Comparison of ENCODE assay signal across 18 cellular contexts in the genomic region with DNA sequence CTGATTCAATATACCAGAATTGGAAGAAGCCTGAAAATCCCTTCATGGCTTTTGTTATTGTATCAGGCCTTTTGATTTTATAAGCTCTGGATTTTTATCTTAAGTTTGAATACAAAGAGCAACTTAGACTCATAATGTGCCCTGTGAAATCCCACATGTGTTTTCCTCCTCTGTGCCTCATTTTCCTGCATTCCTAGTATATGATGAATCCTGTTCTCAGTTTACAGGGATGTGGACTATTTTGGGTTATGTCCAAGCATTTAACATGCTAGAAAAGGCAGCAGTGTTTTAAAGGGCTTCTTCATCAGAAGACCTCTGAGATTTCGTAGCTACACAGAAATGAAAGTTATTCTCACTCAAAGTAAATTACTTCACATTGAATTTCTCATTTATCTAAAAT.
DNase-seq lines count a peak whose midpoint lies in the region; ATAC-seq and TF ChIP-seq lines count a peak whose summit lies in the region.
"Had no signal": no experiment of that assay in that cellular context is flagged by ENCODE, and none has a peak within 500 bp of the region (broad histone marks: within the 10 kb centered on the region; RNA-seq: fewer than 3 reads in every experiment).

No MANE protein-coding gene starts in this region.

- WGBS in mammary epithelial cell (ENCODE audit: low coverage, missing lambda C conversion rate): 46% methylated on average over 1 of the region's 1 CpG

- DNase-seq in AG08395 (ENCODE audit: low spot score): peak; percentile 73
- DNase-seq in LHCN-M2 (ENCODE audit: low read depth): peak; percentile 93
- peak; percentile 26 for DNase-seq in mammary epithelial cell
- DNase-seq in kidney epithelial cell (ENCODE audit: low read depth): peak; percentile 56
- DNase-seq in DMS53 (lab: John Stamatoyannopoulos, UW): no peak
- no peak for DNase-seq in hypothalamus (lab: John Stamatoyannopoulos, UW)
- DNase-seq in SW480 (ENCODE audit: low spot score): no peak
- DNase-seq: activated T-cell treated with anti-CD3 and anti-CD28 coated beads, Interleukin-2, amount 50 U/mL, for 4 hours; glutamatergic neuron; KG1; NCI-H2081; Peyer's patch had no signal

- H3K27me3 ChIP-seq in mammary epithelial cell (ENCODE audit: insufficient read depth, low read length) (no peaks in the 10 kb centered on the region), kidney epithelial cell (ENCODE audit: control insufficient read depth, insufficient read depth, low read length) (no peaks in the 10 kb centered on the region)
- H3K27me3 ChIP-seq: BLaER1 treated with 17β-estradiol and CSF1 and Interleukin-3, amounts not matched to agents 10 nM and 100 nM; cardiac muscle cell; Peyer's patch had no signal

- no TSS peak for BruUV-seq in mammary epithelial cell (replicated peaks; lab: Mats Ljungman, UMichigan)

- TF ChIP-seq CTCF in mammary epithelial cell (conservative IDR thresholded peaks at IDR 0.05 in 1 of 2, IDR thresholded peaks at IDR 0.05 in 1 of 2; ENCODE audit: extremely low read depth in 1 of 2, insufficient read depth in 1 of 2, low read depth in 1 of 2, low read length in 2 of 2) (no peak), kidney epithelial cell (IDR thresholded peaks at IDR 0.05; ENCODE audit: insufficient read depth, low read length, poor library complexity, severe bottlenecking) (no peak)

- no peaks in the 10 kb centered on the region for H3K36me3 ChIP-seq in mammary epithelial cell (ENCODE audit: insufficient read depth, low read length)
- no peaks in the 10 kb centered on the region for H3K36me3 ChIP-seq in kidney epithelial cell (ENCODE audit: control insufficient read depth, insufficient read depth, low read length)
- H3K36me3 ChIP-seq: BLaER1 treated with 17β-estradiol and CSF1 and Interleukin-3, amounts not matched to agents 10 nM and 100 nM; cardiac muscle cell; Peyer's patch; thoracic aorta had no signal

- dilution Hi-C loops in mammary epithelial cell (cut with HindIII; ENCODE audit: low sequenced_read_pairs): no loop called here

- H3K79me2 ChIP-seq in mammary epithelial cell (ENCODE audit: insufficient read depth, low read length): no peaks in the 10 kb centered on the region

- H3K9me3 ChIP-seq in mammary epithelial cell (replicated peaks; ENCODE audit: insufficient read depth, low read length): no peaks in the 10 kb centered on the region
- H3K9me3 ChIP-seq: BLaER1 treated with 17β-estradiol and CSF1 and Interleukin-3, amounts not matched to agents 10 nM and 100 nM; Peyer's patch; thoracic aorta had no signal

- CTCF ChIA-PET in mammary epithelial cell (lab: Charles Lee; ENCODE audit: low non-redundant PET): no interaction called here

- in situ Hi-C loops in mammary epithelial cell (cut with MboI; ENCODE audit: low sequenced_read_pairs in 2 of 2): no loop called here

- no peak for ATAC-seq in HG02798 (IDR thresholded peaks at IDR 0.05; ENCODE audit: poor library complexity, unreplicated experiment)
- ATAC-seq: activated T-cell treated with anti-CD3 and anti-CD28 coated beads, Interleukin-2, amount 50 U/mL, for 4 hours; GM23338 had no signal

- H3K9ac ChIP-seq in mammary epithelial cell (ENCODE audit: insufficient read depth, low read length): no peak overlapping the region
- H3K9ac ChIP-seq: BLaER1 treated with 17β-estradiol and CSF1 and Interleukin-3, amounts not matched to agents 10 nM and 100 nM had no signal

- no peak overlapping the region for H3K27ac ChIP-seq in mammary epithelial cell (ENCODE audit: insufficient read depth, low read depth, low read length)
- H3K27ac ChIP-seq: BLaER1 treated with 17β-estradiol and CSF1 and Interleukin-3, amounts not matched to agents 10 nM and 100 nM; cardiac muscle cell; Peyer's patch; thoracic aorta had no signal

- H3K4me1 ChIP-seq in mammary epithelial cell (ENCODE audit: insufficient read depth, low read length): peaks cover 6% of the 10 kb centered on the region
- H3K4me1 ChIP-seq: BLaER1 treated with 17β-estradiol and CSF1 and Interleukin-3, amounts not matched to agents 10 nM and 100 nM; Peyer's patch had no signal

- H3K4me2 ChIP-seq in mammary epithelial cell (ENCODE audit: insufficient read depth, low read depth, low read length): peak overlapping the region; percentile 52
- H3K4me2 ChIP-seq: BLaER1 treated with 17β-estradiol and CSF1 and Interleukin-3, amounts not matched to agents 10 nM and 100 nM; GM23338 had no signal

- intact Hi-C loops in mammary epithelial cell (cut with micrococcal nuclease): no loop called here

- no peaks in the 10 kb centered on the region for H4K20me1 ChIP-seq in mammary epithelial cell (ENCODE audit: insufficient read depth, low read length)
- H4K20me1 ChIP-seq: BLaER1 treated with 17β-estradiol and CSF1 and Interleukin-3, amounts not matched to agents 10 nM and 100 nM had no signal

- peak overlapping the region; percentile 79 for H2AFZ ChIP-seq in mammary epithelial cell (ENCODE audit: low read depth, low read length)
- H2AFZ ChIP-seq: GM23338 had no signal

- H3K4me3 ChIP-seq in mammary epithelial cell (replicated peaks in 1 of 3; ENCODE audit: insufficient read depth in 1 of 3, low read depth in 2 of 3, low read length in 3 of 3): peak overlapping the region in 1 of 3 experiments; percentile 16
- H3K4me3 ChIP-seq in kidney epithelial cell (ENCODE audit: low read depth, low read length): no peak overlapping the region
- H3K4me3 ChIP-seq: BLaER1 treated with 17β-estradiol and CSF1 and Interleukin-3, amounts not matched to agents 10 nM and 100 nM; cardiac muscle cell; GM23338; lung; Peyer's patch; thoracic aorta had no signal

Comparison
In these comparisons a context has a peak if more than half of its experiments do, and no peak if none do; other contexts are left out.
1. DNase-seq: peak in AG08395 (single experiment), LHCN-M2 (single experiment), mammary epithelial cell (single experiment) and kidney epithelial cell (single experiment); none in DMS53 (single experiment), hypothalamus (0 of 51) and SW480 (single experiment).